20 cellular contexts compared by ENCODE assay signal in genomic region chr7:143085603-143086002, GRCh38. TPM values are rescaled to one million over a fixed set of nuclear protein-coding genes. Genes with fewer than 3 reads are reported as not detected.
"Had no signal": no experiment of that assay in that cellular context is flagged by ENCODE, and none has a peak within 500 bp of the region (broad histone marks: within the 10 kb centered on the region; RNA-seq: fewer than 3 reads in every experiment).

No MANE protein-coding gene starts in this region.

RNA-seq across cellular contexts. Expression of gene OR6V1, which starts 33.5 kb away (rescaled TPM):
- total RNA-seq: naive thymus-derived CD8-positive, alpha-beta T cell; natural killer cell treated with Interleukin-12 subunit alpha and Interleukin-12 subunit beta and Interleukin-15 and Interleukin-18, amount 100 ng/mL, for 72 hours; neural crest cell; omental fat pad; osteocyte; pancreas; posterior vena cava; prostate gland; pulmonary artery endothelial cell; right atrium auricular region; sciatic nerve; smooth muscle cell; spleen; suprapubic skin; testis; transverse colon; upper lobe of right lung; urinary bladder; uterus had no signal
- polyA plus RNA-seq: naive thymus-derived CD8-positive, alpha-beta T cell; pancreas; smooth muscle cell; spleen; urinary bladder had no signal

RNA-seq across cellular contexts. Expression of gene PIP, which starts 46.3 kb away (rescaled TPM):
- total RNA-seq: naive thymus-derived CD8-positive, alpha-beta T cell; natural killer cell treated with Interleukin-12 subunit alpha and Interleukin-12 subunit beta and Interleukin-15 and Interleukin-18, amount 100 ng/mL, for 72 hours; neural crest cell; omental fat pad; osteocyte; pancreas; posterior vena cava; pulmonary artery endothelial cell; right atrium auricular region; sciatic nerve; smooth muscle cell; spleen; testis; transverse colon; upper lobe of right lung; urinary bladder; uterus had no signal
- polyA plus RNA-seq: naive thymus-derived CD8-positive, alpha-beta T cell; pancreas; smooth muscle cell; spleen; urinary bladder had no signal

RNA-seq across cellular contexts. Expression of gene OR9A2, which starts 58.7 kb away (rescaled TPM):
- total RNA-seq: natural killer cell treated with Interleukin-12 subunit alpha and Interleukin-12 subunit beta and Interleukin-15 and Interleukin-18, amount 100 ng/mL, for 72 hours; neural crest cell; omental fat pad; osteocyte; pancreas; posterior vena cava; prostate gland; pulmonary artery endothelial cell; right atrium auricular region; transverse colon; upper lobe of right lung had no signal
- polyA plus RNA-seq: naive thymus-derived CD8-positive, alpha-beta T cell; pancreas; smooth muscle cell; spleen; thymus; urinary bladder had no signal
